ENCODE assay signal across 18 cellular contexts in the genomic region with DNA sequence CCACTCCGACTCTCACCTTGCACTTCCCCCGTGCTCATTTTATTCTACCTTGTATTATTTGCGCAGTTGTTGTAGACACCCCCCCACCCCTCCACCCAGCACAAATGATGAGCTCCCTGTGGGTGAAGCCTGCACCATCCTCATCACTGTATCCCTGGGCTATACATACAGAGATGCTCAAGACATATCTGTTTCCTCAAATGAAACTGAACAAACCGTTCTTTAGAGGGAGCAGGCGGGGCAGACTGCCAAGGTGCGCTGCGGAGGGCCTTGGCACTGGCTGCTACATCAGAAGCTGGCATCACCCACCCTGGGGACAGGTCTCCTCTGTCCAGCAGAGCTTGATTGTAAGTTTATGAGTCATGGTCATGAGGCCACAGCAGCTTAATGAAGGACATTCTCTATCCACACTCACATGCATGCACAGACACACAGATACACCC. TPM values are rescaled to one million over a fixed set of nuclear protein-coding genes. Genes with fewer than 3 reads are reported as not detected.
DNase-seq lines count a peak whose midpoint lies in the region; ATAC-seq and TF ChIP-seq lines count a peak whose summit lies in the region.
"Had no signal": no experiment of that assay in that cellular context is flagged by ENCODE, and none has a peak within 500 bp of the region (broad histone marks: within the 10 kb centered on the region; RNA-seq: fewer than 3 reads in every experiment).

No MANE protein-coding gene starts in this region.

- no peaks in the 10 kb centered on the region for H3K9me3 Mint-ChIP-seq in endodermal cell
- H3K9me3 Mint-ChIP-seq: activated T-helper 17 cell treated with anti-CD3 and anti-CD28 coated beads, Interleukin-2, amount 50 U/mL, for 72 hours; nephron progenitor cell; T-helper 2 cell treated with Interferon-gamma antibody and Interleukin-4, amounts not matched to agents 5 μg/mL and 100 μg/mL, for 36 hours had no signal

- DNase-seq in C1 segment of cervical spinal cord (lab: John Stamatoyannopoulos, UW) (peak in 11 of 14 donors; percentile 26 to 83 (median 55)), anterior cingulate cortex (lab: John Stamatoyannopoulos, UW) (peak in 47 of 58 donors; percentile 15 to 93 (median 59)), left ventricle myocardium inferior (peak; percentile 77), putamen (ENCODE audit: low spot score) (peak; percentile 81), endodermal cell (no peak), GM13977 (ENCODE audit: low spot score) (no peak)
- DNase-seq: activated CD4-positive, alpha-beta T cell treated with anti-CD3 and anti-CD28 coated beads, Interleukin-2, amount 50 U/mL, for 4 hours; brain microvascular endothelial cell; left lung; NCI-H1048; NCI-H526; nephron progenitor cell; stimulated activated CD4-positive, alpha-beta T cell treated with anti-CD3 and anti-CD28 coated beads, Interleukin-12 subunit alpha, Interleukin-12 subunit beta, amount 100 ng/mL, for 4 hours had no signal

- no peaks in the 10 kb centered on the region for H3K27me3 ChIP-seq in left ventricle myocardium inferior (ENCODE audit: low read depth)
- peaks cover 3% of the 10 kb centered on the region for H3K27me3 ChIP-seq in endodermal cell (ENCODE audit: control insufficient read depth, insufficient read depth, low read length, poor library complexity, severe bottlenecking)
- H3K27me3 ChIP-seq: left lung, tibial nerve had no signal

- intact Hi-C loops in left ventricle myocardium inferior (cut with micrococcal nuclease), result no loop called here

- no peaks in the 10 kb centered on the region for H3K4me1 Mint-ChIP-seq in endodermal cell
- H3K4me1 Mint-ChIP-seq: activated T-helper 17 cell treated with anti-CD3 and anti-CD28 coated beads, Interleukin-2, amount 50 U/mL, for 72 hours had no signal

- ATAC-seq in HG03135 (IDR thresholded peaks at IDR 0.05; ENCODE audit: unreplicated experiment), result no peak
- ATAC-seq in GM21390 (IDR thresholded peaks at IDR 0.05; ENCODE audit: unreplicated experiment), result no peak
- ATAC-seq: activated T-helper 17 cell treated with anti-CD3 and anti-CD28 coated beads, Interleukin-2, amount 50 U/mL, for 72 hours; left lung had no signal

- H3K4me3 ChIP-seq in left ventricle myocardium inferior, result no peak overlapping the region
- H3K4me3 ChIP-seq in endodermal cell (ENCODE audit: low read length), result no peak overlapping the region
- H3K4me3 ChIP-seq: left lung, tibial nerve had no signal

- TF ChIP-seq CTCF in left ventricle myocardium inferior (IDR thresholded peaks at IDR 0.05; ENCODE audit: borderline replicate concordance), result no peak
- TF ChIP-seq CTCF in endodermal cell (conservative IDR thresholded peaks at IDR 0.05), result no peak
- no peak for TF ChIP-seq CTCF in GM13977 (IDR thresholded peaks at IDR 0.05; ENCODE audit: extremely low read depth, insufficient read depth, missing control alignments)

- no peak overlapping the region for H3K9ac ChIP-seq in endodermal cell (ENCODE audit: extremely low read depth, low read length, poor library complexity, severe bottlenecking)

- no peaks in the 10 kb centered on the region for H3K9me3 ChIP-seq in left ventricle myocardium inferior (replicated peaks)
- H3K9me3 ChIP-seq in endodermal cell (ENCODE audit: control insufficient read depth, low read length), result no peaks in the 10 kb centered on the region
- H3K9me3 ChIP-seq: left lung, tibial nerve had no signal

- H3K36me3 ChIP-seq in left ventricle myocardium inferior (no peaks in the 10 kb centered on the region), endodermal cell (ENCODE audit: control insufficient read depth, insufficient read depth, low read length) (no peaks in the 10 kb centered on the region)
- H3K36me3 ChIP-seq: brain microvascular endothelial cell, left lung, tibial nerve had no signal

- H3K27ac ChIP-seq in left ventricle myocardium inferior (replicated peaks) (peak overlapping the region; percentile 89), endodermal cell (ENCODE audit: low read depth, low read length) (no peak overlapping the region)
- H3K27ac ChIP-seq: brain microvascular endothelial cell, left lung had no signal

- in situ Hi-C loops in GM13977 (cut with MboI; ENCODE audit: low pct_unique_long_range_greater_than_20kb, low sequenced_read_pairs, unreplicated experiment), result no loop called here

- peaks cover 100% of the 10 kb centered on the region for H3K4me1 ChIP-seq in left ventricle myocardium inferior
- H3K4me1 ChIP-seq in endodermal cell (ENCODE audit: control insufficient read depth, insufficient read depth, low read length), result no peaks in the 10 kb centered on the region
- H3K4me1 ChIP-seq: left lung had no signal

- H3K27me3 Mint-ChIP-seq in endodermal cell (ENCODE audit: insufficient read depth), result no peaks in the 10 kb centered on the region
- H3K27me3 Mint-ChIP-seq: activated T-helper 17 cell treated with anti-CD3 and anti-CD28 coated beads, Interleukin-2, amount 50 U/mL, for 72 hours had no signal

- H3K27ac Mint-ChIP-seq in endodermal cell, result no peak overlapping the region
- H3K27ac Mint-ChIP-seq: activated T-helper 17 cell treated with anti-CD3 and anti-CD28 coated beads, Interleukin-2, amount 50 U/mL, for 72 hours; T-helper 2 cell treated with Interferon-gamma antibody and Interleukin-4, amounts not matched to agents 5 μg/mL and 100 μg/mL, for 36 hours had no signal

- H3K4me3 Mint-ChIP-seq in endodermal cell, result no peak overlapping the region
- H3K4me3 Mint-ChIP-seq: activated T-helper 17 cell treated with anti-CD3 and anti-CD28 coated beads, Interleukin-2, amount 50 U/mL, for 72 hours; T-helper 2 cell treated with Interferon-gamma antibody and Interleukin-4, amounts not matched to agents 5 μg/mL and 100 μg/mL, for 36 hours had no signal

- WGBS in endodermal cell (ENCODE audit: insufficient coverage in 1 of 2, insufficient read length in 1 of 2), 2 experiments, result 94% methylated on average over 5 to 7 of the region's 7 CpGs

- H3K36me3 Mint-ChIP-seq in endodermal cell (ENCODE audit: low read depth), result no peaks in the 10 kb centered on the region

RNA-seq across cellular contexts. Expression of a gene that starts 29.0 kb away (rescaled TPM):
- 249 TPM for total RNA-seq in left ventricle myocardium inferior
- total RNA-seq in endodermal cell, result 1 to 10 TPM; 3.9 to 5.2 TPM
- polyA plus RNA-seq in endodermal cell (2013, experiment 1 of 2), result 3.5 TPM
- 3.0 TPM for polyA plus RNA-seq in endodermal cell (2013, experiment 2 of 2)
- total RNA-seq: activated T-helper 17 cell treated with anti-CD3 and anti-CD28 coated beads, Interleukin-2, amount 50 U/mL, for 72 hours had no signal

Comparison
In these comparisons a context has a peak if more than half of its experiments do, and no peak if none do; other contexts are left out.
1. DNase-seq: peak in C1 segment of cervical spinal cord (11 of 14), anterior cingulate cortex (47 of 58), left ventricle myocardium inferior (single experiment) and putamen (single experiment); none in endodermal cell (single experiment) and GM13977 (single experiment).
2. RNA of a gene that starts 29.0 kb away (total RNA-seq): 249 TPM in left ventricle myocardium inferior (single experiment); 3.9 to 5.2 TPM in endodermal cell; every median in the first group is over 10 times any median in the second.